Comparison of ENCODE assay signal across 1 cellular context in the genomic region with DNA sequence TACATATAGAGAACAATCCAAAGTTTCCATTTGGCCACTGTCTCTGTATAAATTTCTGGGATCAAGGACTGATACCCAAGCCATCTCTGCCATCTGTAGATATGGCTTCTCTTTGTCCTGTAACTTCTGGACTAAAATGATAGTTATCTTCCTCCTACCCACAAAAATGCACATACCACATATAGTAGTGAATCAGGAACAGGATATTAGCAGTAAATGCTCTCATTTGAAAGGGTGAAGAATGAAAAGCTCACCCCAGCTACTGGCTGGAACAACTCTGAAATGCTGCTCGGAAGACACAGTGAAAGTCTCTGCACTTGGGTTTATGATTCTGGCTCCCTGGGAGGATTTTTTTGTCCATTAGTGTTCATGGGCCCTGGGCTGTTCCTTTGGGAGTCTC.
TF ChIP-seq lines count a peak whose summit lies in the region.

No MANE protein-coding gene starts in this region.

TF ChIP-seq in endothelial cell of umbilical vein, 7 proteins besides CTCF, POLR2A, EP300 and RAD21:
- TF ChIP-seq POLR2AphosphoS5 (IDR thresholded peaks at IDR 0.05; ENCODE audit: insufficient read depth, low read depth, low read length) (no peak), GATA2 (IDR thresholded peaks at IDR 0.05; ENCODE audit: insufficient read depth, insufficient read length, low read depth, low read length) (peak; percentile 34)
